ENCODE assay signal across 1 cellular context in the genomic region with DNA sequence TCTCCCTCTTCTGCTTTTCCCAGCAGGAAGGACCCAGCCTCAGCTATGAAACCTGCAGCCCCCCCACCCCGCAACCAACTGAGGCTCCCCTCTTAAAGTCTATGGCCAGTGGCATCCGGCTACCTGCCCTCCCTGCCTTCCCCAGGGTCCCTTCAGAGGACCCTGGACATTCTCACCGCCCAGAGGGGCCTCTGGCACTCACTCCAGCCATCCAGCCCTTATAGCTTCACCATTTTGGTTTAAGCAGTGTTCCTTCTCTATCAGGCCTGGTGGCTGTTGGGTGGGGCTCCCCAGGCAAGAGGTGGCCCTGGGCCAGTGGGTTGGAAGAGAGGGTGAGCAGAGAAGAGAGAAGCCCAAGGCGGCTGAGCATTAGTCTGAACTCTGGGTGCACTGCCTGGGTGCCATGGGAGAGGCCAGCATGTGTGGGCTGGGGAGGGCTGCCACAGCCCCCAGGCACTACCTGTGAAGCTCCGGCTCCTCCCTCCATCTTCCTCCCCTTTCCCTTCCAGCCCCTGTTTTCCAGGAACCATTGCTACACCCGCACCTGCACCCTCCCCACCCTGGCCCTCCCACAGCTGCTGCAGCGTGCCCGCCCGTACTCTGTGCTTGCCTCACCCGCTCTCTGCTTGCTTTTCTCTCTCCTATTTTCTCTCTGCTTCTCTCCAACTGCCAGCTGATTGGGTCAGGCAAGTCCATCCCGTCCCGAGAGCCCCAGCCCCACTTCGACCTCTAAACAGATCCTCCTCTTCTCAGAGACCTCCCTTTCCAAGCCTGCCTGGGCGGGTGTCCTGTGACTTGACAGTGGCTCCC.
TF ChIP-seq lines count a peak whose summit lies in the region.

No MANE protein-coding gene starts in this region.

TF ChIP-seq in HEK293, 187 proteins besides CTCF, POLR2A, EP300 and RAD21 (continued from another document):
- TF ChIP-seq REST (tag by site-specific recombination; IDR thresholded peaks at IDR 0.05): no peak
- no peak for TF ChIP-seq ZNF501 (tag by site-specific recombination; IDR thresholded peaks at IDR 0.05)
- no peak for TF ChIP-seq ZNF776 (tag by site-specific recombination; IDR thresholded peaks at IDR 0.05; ENCODE audit: borderline replicate concordance)
- no peak for TF ChIP-seq OVOL3 (tag by site-specific recombination; IDR thresholded peaks at IDR 0.05)
- no peak for TF ChIP-seq SALL2 (tag by site-specific recombination; IDR thresholded peaks at IDR 0.05; ENCODE audit: borderline replicate concordance)
- no peak for TF ChIP-seq ZNF423 (tag by site-specific recombination; IDR thresholded peaks at IDR 0.05)
- TF ChIP-seq ZNF433 (tag by site-specific recombination; IDR thresholded peaks at IDR 0.05; ENCODE audit: low read depth): no peak
- no peak for TF ChIP-seq ZNF624 (tag by site-specific recombination; IDR thresholded peaks at IDR 0.05)
- TF ChIP-seq, protein P1, sequence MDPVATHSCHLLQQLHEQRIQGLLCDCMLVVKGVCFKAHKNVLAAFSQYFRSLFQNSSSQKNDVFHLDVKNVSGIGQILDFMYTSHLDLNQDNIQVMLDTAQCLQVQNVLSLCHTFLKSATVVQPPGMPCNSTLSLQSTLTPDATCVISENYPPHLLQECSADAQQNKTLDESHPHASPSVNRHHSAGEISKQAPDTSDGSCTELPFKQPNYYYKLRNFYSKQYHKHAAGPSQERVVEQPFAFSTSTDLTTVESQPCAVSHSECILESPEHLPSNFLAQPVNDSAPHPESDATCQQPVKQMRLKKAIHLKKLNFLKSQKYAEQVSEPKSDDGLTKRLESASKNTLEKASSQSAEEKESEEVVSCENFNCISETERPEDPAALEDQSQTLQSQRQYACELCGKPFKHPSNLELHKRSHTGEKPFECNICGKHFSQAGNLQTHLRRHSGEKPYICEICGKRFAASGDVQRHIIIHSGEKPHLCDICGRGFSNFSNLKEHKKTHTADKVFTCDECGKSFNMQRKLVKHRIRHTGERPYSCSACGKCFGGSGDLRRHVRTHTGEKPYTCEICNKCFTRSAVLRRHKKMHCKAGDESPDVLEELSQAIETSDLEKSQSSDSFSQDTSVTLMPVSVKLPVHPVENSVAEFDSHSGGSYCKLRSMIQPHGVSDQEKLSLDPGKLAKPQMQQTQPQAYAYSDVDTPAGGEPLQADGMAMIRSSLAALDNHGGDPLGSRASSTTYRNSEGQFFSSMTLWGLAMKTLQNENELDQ (tag by site-specific recombination; IDR thresholded peaks at IDR 0.05; ENCODE audit: low read depth): no peak
- no peak for TF ChIP-seq ZNF362 (tag by site-specific recombination; IDR thresholded peaks at IDR 0.05)
